Comparison of ENCODE assay signal across 8 cellular contexts in genomic region chr7:35424869-35425495, GRCh38.
A peak's percentile ranks its signal among the peaks of the same experiment; 100 is the strongest.
DNase-seq lines count a peak whose midpoint lies in the region; ATAC-seq, FAIRE-seq and TF ChIP-seq lines count a peak whose summit lies in the region.

No MANE protein-coding gene starts in this region.

- H3K27ac ChIP-seq in 22Rv1 (no peak overlapping the region), esophagus squamous epithelium (no peak overlapping the region), neural cell (ENCODE audit: low read length) (no peak overlapping the region)

- H3K4me3 Mint-ChIP-seq in activated CD8-positive, alpha-beta memory T cell treated with anti-CD3 and anti-CD28 coated beads, Interleukin-2, amount 10 ng/mL, durations not matched to agents 7 days and 5 days = no peak overlapping the region

- CTCF ChIA-PET in activated CD8-positive, alpha-beta memory T cell treated with anti-CD3 and anti-CD28 coated beads, Interleukin-2, amount 10 ng/mL, durations not matched to agents 7 days and 5 days (lab: Charles Lee) = interaction anchor here (0.8 to 5.0 kb wide), 16 partner anchors 9 to 880 kb away, joined by 3 to 32 read pairs (median 4); no protein-coding TSS in a partner anchor

- H3K4me1 Mint-ChIP-seq in activated CD8-positive, alpha-beta memory T cell treated with anti-CD3 and anti-CD28 coated beads, Interleukin-2, amount 10 ng/mL, durations not matched to agents 7 days and 5 days = peaks cover 2% of the 10 kb centered on the region

- intact Hi-C loops in esophagus squamous epithelium (cut with DNase I) = no loop called here

- no peaks in the 10 kb centered on the region for H3F3A ChIP-seq in neural cell (ENCODE audit: insufficient read depth, low read length, poor library complexity, severe bottlenecking)

- no peak for TF ChIP-seq POLR2A in GM12891 (IDR thresholded peaks at IDR 0.05; ENCODE audit: low read depth, low read length)
- TF ChIP-seq POLR2A in esophagus squamous epithelium (IDR thresholded peaks at IDR 0.05) = no peak

- no peak overlapping the region for H3K4me2 ChIP-seq in neural cell (ENCODE audit: low read length)

- no peaks in the 10 kb centered on the region for H3K36me3 Mint-ChIP-seq in activated CD8-positive, alpha-beta memory T cell treated with anti-CD3 and anti-CD28 coated beads, Interleukin-2, amount 10 ng/mL, durations not matched to agents 7 days and 5 days

- TF ChIP-seq CTCF in 22Rv1 (IDR thresholded peaks at IDR 0.05) (peak; percentile 99), esophagus squamous epithelium (IDR thresholded peaks at IDR 0.05) (peak; percentile 26 to 68 (median 54)), neural cell (IDR thresholded peaks at IDR 0.05; ENCODE audit: poor library complexity, severe bottlenecking) (no peak)

- no peaks in the 10 kb centered on the region for H4K20me1 ChIP-seq in neural cell (ENCODE audit: insufficient read depth)

- H3K9ac ChIP-seq in neural cell (ENCODE audit: low read length) = no peak overlapping the region

- H3K27me3 ChIP-seq in esophagus squamous epithelium = no peaks in the 10 kb centered on the region
- no peaks in the 10 kb centered on the region for H3K27me3 ChIP-seq in neural cell (ENCODE audit: insufficient read depth, low read depth, low read length)

- WGBS in esophagus squamous epithelium, 2 donors = 38 to 44% methylated on average over 4 of the region's 4 CpGs

- H3K36me3 ChIP-seq in esophagus squamous epithelium (no peaks in the 10 kb centered on the region), neural cell (ENCODE audit: insufficient read depth, low read length) (no peaks in the 10 kb centered on the region)

- H3K27me3 Mint-ChIP-seq in activated CD8-positive, alpha-beta memory T cell treated with anti-CD3 and anti-CD28 coated beads, Interleukin-2, amount 10 ng/mL, durations not matched to agents 7 days and 5 days = peaks cover 10% of the 10 kb centered on the region

- H3K4me3 ChIP-seq in esophagus squamous epithelium = no peak overlapping the region
- H3K4me3 ChIP-seq in neural cell (ENCODE audit: low read length) = no peak overlapping the region

- FAIRE-seq in GM12891 (lab: Jason Lieb, UNC) = peak; percentile 50
- FAIRE-seq in urothelium cell line (lab: Jason Lieb, UNC) = peak; percentile 86

- H3K9me3 ChIP-seq in esophagus squamous epithelium (no peaks in the 10 kb centered on the region), neural cell (ENCODE audit: low read length) (no peaks in the 10 kb centered on the region)

- H3K9me3 Mint-ChIP-seq in activated CD8-positive, alpha-beta memory T cell treated with anti-CD3 and anti-CD28 coated beads, Interleukin-2, amount 10 ng/mL, durations not matched to agents 7 days and 5 days (ENCODE audit: low read depth) = no peaks in the 10 kb centered on the region

- H3K27ac Mint-ChIP-seq in activated CD8-positive, alpha-beta memory T cell treated with anti-CD3 and anti-CD28 coated beads, Interleukin-2, amount 10 ng/mL, durations not matched to agents 7 days and 5 days = no peak overlapping the region

- H3K9me2 ChIP-seq in neural cell (ENCODE audit: insufficient read depth, low read length) = no peaks in the 10 kb centered on the region

- no peaks in the 10 kb centered on the region for H3K4me1 ChIP-seq in esophagus squamous epithelium

- H3K79me2 ChIP-seq in neural cell (replicated peaks; ENCODE audit: insufficient read depth, low read length) = no peaks in the 10 kb centered on the region

- TF ChIP-seq RAD21 in neural cell (conservative IDR thresholded peaks at IDR 0.05) = no peak

- ATAC-seq in HG03159 (IDR thresholded peaks at IDR 0.05; ENCODE audit: unreplicated experiment) = peak; percentile 86
- ATAC-seq in activated CD8-positive, alpha-beta memory T cell treated with anti-CD3 and anti-CD28 coated beads, Interleukin-2, amount 10 ng/mL, durations not matched to agents 7 days and 5 days = peak; percentile 71

- DNase-seq in GM12891 (ENCODE audit: insufficient read length, low spot score) = peak; percentile 42
- DNase-seq in NCI-H82 treated with DMSO at 0.1 percent for 48 hours (lab: John Stamatoyannopoulos, UW; ENCODE audit: unreplicated experiment) = peak; percentile 19
- peak; percentile 65 for DNase-seq in activated CD8-positive, alpha-beta memory T cell treated with anti-CD3 and anti-CD28 coated beads, Interleukin-2, amount 10 ng/mL, durations not matched to agents 7 days and 5 days
- no peak for DNase-seq in esophagus squamous epithelium (lab: John Stamatoyannopoulos, UW)
- peak; percentile 84 for DNase-seq in urothelium cell line (ENCODE audit: low spot score)

- no peak for TF ChIP-seq EP300 in neural cell (conservative IDR thresholded peaks at IDR 0.05; ENCODE audit: poor library complexity, severe bottlenecking)

- no peak overlapping the region for H2AFZ ChIP-seq in neural cell (ENCODE audit: low read depth, low read length)

TF ChIP-seq in GM12891, 5 proteins besides CTCF, POLR2A, EP300 and RAD21:
- TF ChIP-seq PAX5 (IDR thresholded peaks at IDR 0.05; ENCODE audit: insufficient read depth, low read length, severe bottlenecking) (no peak), SPI1 (IDR thresholded peaks at IDR 0.05; ENCODE audit: low read depth, low read length) (no peak)

TF ChIP-seq in neural cell, 6 proteins besides CTCF, POLR2A, EP300 and RAD21:
- peak; percentile 32 for TF ChIP-seq SMC3 (conservative IDR thresholded peaks at IDR 0.05; ENCODE audit: poor library complexity)
- TF ChIP-seq MXI1 (conservative IDR thresholded peaks at IDR 0.05; ENCODE audit: poor library complexity, severe bottlenecking) = no peak
